ENCODE assay signal across 27 cellular contexts in the genomic region with DNA sequence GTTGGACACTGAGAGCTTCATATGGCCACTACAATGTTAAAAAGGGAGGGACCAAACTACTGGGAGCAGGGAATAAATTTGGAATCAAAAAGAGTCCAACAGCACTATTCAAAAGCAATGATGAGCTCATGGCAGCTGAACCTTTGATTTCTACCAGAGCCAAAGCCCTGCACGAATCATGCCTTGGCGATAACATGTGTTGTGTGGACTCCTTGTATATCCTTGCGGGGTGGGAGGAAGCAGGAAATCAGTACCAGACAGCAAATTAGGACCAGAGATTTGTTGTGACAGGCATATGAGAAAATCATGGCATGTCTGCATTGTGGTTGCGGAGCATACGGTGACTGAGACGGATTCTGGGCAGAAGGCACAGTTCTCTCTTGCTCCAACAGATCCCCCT.
"Had no signal": no experiment of that assay in that cellular context is flagged by ENCODE, and none has a peak within 500 bp of the region (broad histone marks: within the 10 kb centered on the region; RNA-seq: fewer than 3 reads in every experiment).

No MANE protein-coding gene starts in this region.

- H3K9ac ChIP-seq: parathyroid adenoma had no signal

- H3K4me1 ChIP-seq: suprapubic skin, tibial artery, upper lobe of right lung had no signal

- H3K27me3 ChIP-seq: right atrium auricular region, suprapubic skin, tibial artery, upper lobe of right lung had no signal

- ATAC-seq: naive thymus-derived CD8-positive, alpha-beta T cell; sciatic nerve; stimulated activated naive B cell treated with anti-CD40 and anti-IgM and Interleukin-4, amounts not matched to agents 10 μg/mL and 1 μg/mL and 100 μg/mL, for 72 hours; stimulated activated naive CD8-positive, alpha-beta T cell treated with anti-CD3 and anti-CD28 coated beads, Interleukin-15, Interleukin-2, amounts not matched to agents 100 U/mL and 50 U/mL, for 24 hours; upper lobe of right lung had no signal

- DNase-seq: hypothalamus; immature natural killer cell; islet precursor cell; left ventricle myocardium inferior; mesendoderm; naive thymus-derived CD8-positive, alpha-beta T cell; nucleus accumbens; stimulated activated CD4-positive, alpha-beta T cell treated with anti-CD3 and anti-CD28 coated beads, Interleukin-12 subunit alpha, Interleukin-12 subunit beta, amount 100 ng/mL, for 4 hours; stimulated activated CD4-positive, alpha-beta T cell treated with anti-CD3 and anti-CD28 coated beads, Interleukin-15, amount 100 ng/mL, for 24 hours; stimulated activated CD4-positive, alpha-beta T cell treated with anti-CD3 and anti-CD28 coated beads, Interleukin-2, amount 100 ng/mL, for 24 hours; stimulated activated CD4-positive, alpha-beta T cell treated with anti-CD3 and anti-CD28 coated beads, Interleukin-4, amount 100 ng/mL, for 1 hour; stimulated activated naive B cell treated with anti-CD40 and anti-IgM and Interleukin-4, amounts not matched to agents 10 μg/mL and 1 μg/mL and 100 μg/mL, for 72 hours; stimulated activated naive CD8-positive, alpha-beta T cell treated with anti-CD3 and anti-CD28 coated beads, Interleukin-15, Interleukin-2, amounts not matched to agents 100 U/mL and 50 U/mL, for 24 hours; tibial artery; trophoblast cell; upper lobe of right lung had no signal

- H3K9me3 ChIP-seq: left ventricle myocardium inferior, right atrium auricular region, suprapubic skin, thoracic aorta, tibial artery, upper lobe of right lung had no signal

- H3K4me1 Mint-ChIP-seq: immature natural killer cell; mesothelial cell of epicardium; naive thymus-derived CD8-positive, alpha-beta T cell; neural crest cell; stimulated activated naive B cell treated with anti-CD40 and anti-IgM and Interleukin-4, amounts not matched to agents 10 μg/mL and 1 μg/mL and 100 μg/mL, for 72 hours had no signal

- H3K4me3 Mint-ChIP-seq: immature natural killer cell; mesothelial cell of epicardium; naive thymus-derived CD8-positive, alpha-beta T cell; nephron; neural crest cell; stimulated activated naive B cell treated with anti-CD40 and anti-IgM and Interleukin-4, amounts not matched to agents 10 μg/mL and 1 μg/mL and 100 μg/mL, for 72 hours had no signal

- H3K4me3 ChIP-seq: left ventricle myocardium inferior, lung, right atrium auricular region, skin epidermis, suprapubic skin, thoracic aorta, tibial artery, upper lobe of right lung had no signal

- H3K27ac ChIP-seq: left ventricle myocardium inferior, parathyroid adenoma, right atrium auricular region, suprapubic skin, thoracic aorta, tibial artery, upper lobe of right lung had no signal

- H3K79me2 ChIP-seq: parathyroid adenoma had no signal

- FAIRE-seq: urothelium cell line had no signal

- H3K9me3 Mint-ChIP-seq: immature natural killer cell; mesothelial cell of epicardium; naive thymus-derived CD8-positive, alpha-beta T cell; nephron; neural crest cell; stimulated activated naive B cell treated with anti-CD40 and anti-IgM and Interleukin-4, amounts not matched to agents 10 μg/mL and 1 μg/mL and 100 μg/mL, for 72 hours had no signal

- H3K27me3 Mint-ChIP-seq: naive thymus-derived CD8-positive, alpha-beta T cell; stimulated activated naive B cell treated with anti-CD40 and anti-IgM and Interleukin-4, amounts not matched to agents 10 μg/mL and 1 μg/mL and 100 μg/mL, for 72 hours had no signal

- H2AFZ ChIP-seq: parathyroid adenoma had no signal

- H3K27ac Mint-ChIP-seq: mesothelial cell of epicardium; stimulated activated naive B cell treated with anti-CD40 and anti-IgM and Interleukin-4, amounts not matched to agents 10 μg/mL and 1 μg/mL and 100 μg/mL, for 72 hours had no signal
